8 cellular contexts compared by ENCODE assay signal in genomic region chr21:33642027-33642895, GRCh38. TPM values are rescaled to one million over a fixed set of nuclear protein-coding genes. Genes with fewer than 3 reads are reported as not detected.
DNase-seq lines count a peak whose midpoint lies in the region; TF ChIP-seq lines count a peak whose summit lies in the region.

ITSN1 (plus strand) TSS chr21:33642501; CDS start chr21:33718829, 76,328 bp downstream.

- CTCF ChIA-PET in CD4-positive, alpha-beta memory T cell (lab: Charles Lee; ENCODE audit: partially characterized antibody), result no interaction called here

- no peaks in the 10 kb centered on the region for H3K9me3 ChIP-seq in CD4-positive, alpha-beta memory T cell (ENCODE audit: control insufficient read depth in 1 of 2, low read length in 2 of 2)

- H3K36me3 ChIP-seq in CD4-positive, alpha-beta memory T cell (ENCODE audit: insufficient read depth, low read length), result no peaks in the 10 kb centered on the region

- H3K27ac ChIP-seq in CD4-positive, alpha-beta memory T cell (ENCODE audit: low read depth, low read length), result peak within 1 kb of the TSS; percentile 67

- H3K27me3 Mint-ChIP-seq in CD4-positive, alpha-beta memory T cell, result peaks cover 5 to 15% of the 10 kb centered on the region in 2 donors

- no peaks in the 10 kb centered on the region for H3K9me3 Mint-ChIP-seq in CD4-positive, alpha-beta memory T cell

- peak within 1 kb of the TSS; percentile 87 to 94 for H3K4me3 ChIP-seq in CD4-positive, alpha-beta memory T cell (ENCODE audit: low read length in 2 of 2)

- peaks cover 3 to 11% of the 10 kb centered on the region in 2 donors for H3K36me3 Mint-ChIP-seq in CD4-positive, alpha-beta memory T cell

- TF ChIP-seq CTCF in GM20000 (IDR thresholded peaks at IDR 0.05; ENCODE audit: extremely low read depth, missing control alignments), result no peak

- H3K27ac Mint-ChIP-seq in CD4-positive, alpha-beta memory T cell, result peak within 1 kb of the TSS; percentile 88 to 100 (median 97)

- peak; percentile 98 to 100 (median 99) for DNase-seq in CD4-positive, alpha-beta memory T cell
- peak; percentile 99 for DNase-seq in GM20000 (ENCODE audit: low spot score)
- DNase-seq in HS-5 (ENCODE audit: low read depth), result peak; percentile 96
- peak; percentile 97 for DNase-seq in NK-92 (lab: John Stamatoyannopoulos, UW; ENCODE audit: unreplicated experiment)
- DNase-seq in activated CD8-positive, alpha-beta memory T cell treated with anti-CD3 and anti-CD28 coated beads for 4 hours (ENCODE audit: low read depth in 2 of 2), result peak; percentile 99 to 100
- DNase-seq in effector CD8-positive, alpha-beta T cell (lab: John Stamatoyannopoulos, UW), result peak; percentile 100
- peak; percentile 99 to 100 for DNase-seq in lung microvascular endothelial cell (ENCODE audit: low read depth in 2 of 2)
- peak; percentile 99 to 100 (median 100) for DNase-seq in stimulated activated CD4-positive, alpha-beta T cell treated with anti-CD3 and anti-CD28 coated beads, TNF-alpha, amount 100 ng/mL, for 4 hours (ENCODE audit: low read depth in 3 of 3)

- intact Hi-C loops in CD4-positive, alpha-beta memory T cell (cut with micrococcal nuclease), result loop anchor here (1.0 to 5.0 kb wide), 6 partner anchors 100 to 1250 kb away; partner anchors contain the start of genes ATP5PO, CFAP298, GART and SYNJ1

- H3K4me1 ChIP-seq in CD4-positive, alpha-beta memory T cell (ENCODE audit: insufficient read depth, low read length), result peaks cover 28% of the 10 kb centered on the region

- H3K4me3 Mint-ChIP-seq in CD4-positive, alpha-beta memory T cell, result peak within 1 kb of the TSS; percentile 93 to 99 (median 98)

- POLR2A ChIA-PET in CD4-positive, alpha-beta memory T cell (lab: Charles Lee; ENCODE audit: partially characterized antibody), result interaction anchor here (2.2 kb wide), 1 partner anchor 99 kb away, joined by 11 read pairs; the partner anchor contains the start of gene SON

- H3K4me1 Mint-ChIP-seq in CD4-positive, alpha-beta memory T cell, result peaks cover 15 to 49% (median 23%) of the 10 kb centered on the region in 4 donors

- peaks cover 7% of the 10 kb centered on the region for H3K27me3 ChIP-seq in CD4-positive, alpha-beta memory T cell (ENCODE audit: insufficient read depth, low read length)

RNA-seq across cellular contexts. Expression of gene ITSN1, which starts in this region (rescaled TPM):
- total RNA-seq in CD4-positive, alpha-beta memory T cell, result 1 to 10 TPM; 2.9 to 3.9 TPM
- polyA plus RNA-seq in CD4-positive, alpha-beta memory T cell, result 1 to 10 TPM; 1.0 to 3.1 TPM
- 35.3 and 40.5 TPM in 2 replicates for total RNA-seq in lung microvascular endothelial cell

Comparison
In these comparisons a context has a peak if more than half of its experiments do, and no peak if none do; other contexts are left out.
1. Peak in every context shown above with its lines: DNase-seq, H3K4me3 ChIP-seq and H3K27ac ChIP-seq.